In the genomic region with DNA sequence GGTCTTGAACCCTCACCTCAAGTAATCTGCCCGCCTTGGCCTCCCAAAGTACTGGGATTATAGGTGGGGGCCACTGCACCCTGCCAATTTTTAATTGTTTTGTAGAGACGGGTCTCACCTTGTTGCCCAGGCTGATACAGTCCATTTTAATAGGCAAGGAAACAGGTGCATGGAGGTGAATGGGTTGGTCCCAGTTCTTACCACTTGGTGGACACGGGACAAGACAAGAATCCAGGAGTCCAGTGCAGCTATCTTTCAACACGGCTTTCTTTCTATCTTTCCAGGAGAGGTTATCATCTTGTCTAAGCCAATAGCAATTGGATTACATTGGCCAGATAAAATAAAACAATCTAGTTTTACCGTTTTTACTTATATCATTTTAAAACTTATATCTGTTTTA, we compare ENCODE assay signal across 1 cellular context.
TF ChIP-seq lines count a peak whose summit lies in the region.

No MANE protein-coding gene starts in this region.

TF ChIP-seq in WTC11, 78 proteins besides CTCF, POLR2A, EP300 and RAD21:
- TF ChIP-seq, protein P1, sequence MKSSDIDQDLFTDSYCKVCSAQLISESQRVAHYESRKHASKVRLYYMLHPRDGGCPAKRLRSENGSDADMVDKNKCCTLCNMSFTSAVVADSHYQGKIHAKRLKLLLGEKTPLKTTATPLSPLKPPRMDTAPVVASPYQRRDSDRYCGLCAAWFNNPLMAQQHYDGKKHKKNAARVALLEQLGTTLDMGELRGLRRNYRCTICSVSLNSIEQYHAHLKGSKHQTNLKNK (CRISPR knock-in tag; IDR thresholded peaks at IDR 0.05) = no peak
- TF ChIP-seq, protein P2, sequence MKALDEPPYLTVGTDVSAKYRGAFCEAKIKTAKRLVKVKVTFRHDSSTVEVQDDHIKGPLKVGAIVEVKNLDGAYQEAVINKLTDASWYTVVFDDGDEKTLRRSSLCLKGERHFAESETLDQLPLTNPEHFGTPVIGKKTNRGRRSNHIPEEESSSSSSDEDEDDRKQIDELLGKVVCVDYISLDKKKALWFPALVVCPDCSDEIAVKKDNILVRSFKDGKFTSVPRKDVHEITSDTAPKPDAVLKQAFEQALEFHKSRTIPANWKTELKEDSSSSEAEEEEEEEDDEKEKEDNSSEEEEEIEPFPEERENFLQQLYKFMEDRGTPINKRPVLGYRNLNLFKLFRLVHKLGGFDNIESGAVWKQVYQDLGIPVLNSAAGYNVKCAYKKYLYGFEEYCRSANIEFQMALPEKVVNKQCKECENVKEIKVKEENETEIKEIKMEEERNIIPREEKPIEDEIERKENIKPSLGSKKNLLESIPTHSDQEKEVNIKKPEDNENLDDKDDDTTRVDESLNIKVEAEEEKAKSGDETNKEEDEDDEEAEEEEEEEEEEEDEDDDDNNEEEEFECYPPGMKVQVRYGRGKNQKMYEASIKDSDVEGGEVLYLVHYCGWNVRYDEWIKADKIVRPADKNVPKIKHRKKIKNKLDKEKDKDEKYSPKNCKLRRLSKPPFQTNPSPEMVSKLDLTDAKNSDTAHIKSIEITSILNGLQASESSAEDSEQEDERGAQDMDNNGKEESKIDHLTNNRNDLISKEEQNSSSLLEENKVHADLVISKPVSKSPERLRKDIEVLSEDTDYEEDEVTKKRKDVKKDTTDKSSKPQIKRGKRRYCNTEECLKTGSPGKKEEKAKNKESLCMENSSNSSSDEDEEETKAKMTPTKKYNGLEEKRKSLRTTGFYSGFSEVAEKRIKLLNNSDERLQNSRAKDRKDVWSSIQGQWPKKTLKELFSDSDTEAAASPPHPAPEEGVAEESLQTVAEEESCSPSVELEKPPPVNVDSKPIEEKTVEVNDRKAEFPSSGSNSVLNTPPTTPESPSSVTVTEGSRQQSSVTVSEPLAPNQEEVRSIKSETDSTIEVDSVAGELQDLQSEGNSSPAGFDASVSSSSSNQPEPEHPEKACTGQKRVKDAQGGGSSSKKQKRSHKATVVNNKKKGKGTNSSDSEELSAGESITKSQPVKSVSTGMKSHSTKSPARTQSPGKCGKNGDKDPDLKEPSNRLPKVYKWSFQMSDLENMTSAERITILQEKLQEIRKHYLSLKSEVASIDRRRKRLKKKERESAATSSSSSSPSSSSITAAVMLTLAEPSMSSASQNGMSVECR (CRISPR knock-in tag; IDR thresholded peaks at IDR 0.05; ENCODE audit: borderline replicate concordance) = no peak
- TF ChIP-seq TEAD4 (CRISPR knock-in tag; IDR thresholded peaks at IDR 0.05) (no peak), MLX (CRISPR knock-in tag; IDR thresholded peaks at IDR 0.05) (no peak), TP53 (CRISPR knock-in tag; IDR thresholded peaks at IDR 0.05) (no peak), IRF2 (CRISPR knock-in tag; IDR thresholded peaks at IDR 0.05; ENCODE audit: borderline replicate concordance, low read depth) (no peak)
TF ChIP-seq in WTC11: peak in this region for 0.
